Comparison of ENCODE assay signal across 10 cellular contexts in genomic region chr13:66114127-66114526, GRCh38.
"Had no signal": no experiment of that assay in that cellular context is flagged by ENCODE, and none has a peak within 500 bp of the region (broad histone marks: within the 10 kb centered on the region; RNA-seq: fewer than 3 reads in every experiment).

No MANE protein-coding gene starts in this region.

- ATAC-seq: activated CD4-positive, CD25-positive, alpha-beta regulatory T cell treated with anti-CD3 and anti-CD28 coated beads, Interleukin-2, amount 50 U/mL, for 24 hours; body of pancreas; gastroesophageal sphincter had no signal

- H3K4me3 ChIP-seq: body of pancreas, gastroesophageal sphincter, left ventricle myocardium inferior, thyroid gland, uterus had no signal

- H3K4me1 ChIP-seq: body of pancreas, gastroesophageal sphincter, left ventricle myocardium inferior, thyroid gland, uterus had no signal

- H3K27me3 ChIP-seq: body of pancreas, gastroesophageal sphincter, thyroid gland, uterus had no signal

- H3K36me3 ChIP-seq: gastroesophageal sphincter, left ventricle myocardium inferior, thyroid gland, uterus had no signal

- DNase-seq: activated CD4-positive, alpha-beta T cell treated with anti-CD3 and anti-CD28 coated beads, Interleukin-2, amount 50 U/mL, for 4 hours; activated naive CD4-positive, alpha-beta T cell treated with anti-CD3 and anti-CD28 coated beads, Interleukin-2, amount 50 U/mL, for 16 hours; activated T-cell treated with anti-CD3 and anti-CD28 coated beads, Interleukin-2, amount 50 U/mL, for 1 hour; body of pancreas; endodermal cell; left ventricle myocardium inferior; thyroid gland; uterus had no signal

- H3K9me3 ChIP-seq: body of pancreas, gastroesophageal sphincter, left ventricle myocardium inferior, thyroid gland, uterus had no signal

- H3K27ac ChIP-seq: body of pancreas, gastroesophageal sphincter, left ventricle myocardium inferior, thyroid gland, uterus had no signal
